ENCODE assay signal across 9 cellular contexts in genomic region chr2:101012054-101012705, GRCh38. TPM values are rescaled to one million over a fixed set of nuclear protein-coding genes. Genes with fewer than 3 reads are reported as not detected.
DNase-seq lines count a peak whose midpoint lies in the region; ATAC-seq and TF ChIP-seq lines count a peak whose summit lies in the region.
"Had no signal": no experiment of that assay in that cellular context is flagged by ENCODE, and none has a peak within 500 bp of the region (broad histone marks: within the 10 kb centered on the region; RNA-seq: fewer than 3 reads in every experiment).

No MANE protein-coding gene starts in this region.

- H3K27ac ChIP-seq in SK-N-MC (peak overlapping the region; percentile 86), osteoblast (ENCODE audit: low read depth, low read length) (no peak overlapping the region)

- H3K4me2 ChIP-seq in osteoblast (ENCODE audit: insufficient read depth, low read length) = no peak overlapping the region

- peak; percentile 30 for DNase-seq in CD1c-positive myeloid dendritic cell (ENCODE audit: extremely low spot score)
- DNase-seq in SK-N-MC (ENCODE audit: low read depth, low spot score) = no peak
- DNase-seq in stimulated activated naive CD4-positive, alpha-beta T cell treated with Interleukin-2 at 50 U/mL for 16 hours (lab: John Stamatoyannopoulos, UW) = no peak
- DNase-seq in NCI-H2081 treated with DMSO at 0.1 percent for 48 hours (lab: John Stamatoyannopoulos, UW) = no peak
- no peak for DNase-seq in osteoblast (ENCODE audit: insufficient read length, low spot score, missing footprints)
- DNase-seq in globus pallidus (ENCODE audit: low spot score) = no peak
- DNase-seq: NCI-H187 treated with DMSO at 0.1 percent for 48 hours had no signal

- H3K27me3 ChIP-seq in osteoblast (ENCODE audit: insufficient read depth, low read length) = no peaks in the 10 kb centered on the region

- H3K9ac ChIP-seq in SK-N-MC (ENCODE audit: insufficient read length) = no peak overlapping the region

- no peak for TF ChIP-seq CTCF in osteoblast (IDR thresholded peaks at IDR 0.05; ENCODE audit: extremely low read depth, low read depth, low read length)

- H3K9me3 ChIP-seq in SK-N-MC (ENCODE audit: low read depth, low read length) = peaks cover 9% of the 10 kb centered on the region; the same call in 1 of the 2 replicates
- no peaks in the 10 kb centered on the region for H3K9me3 ChIP-seq in osteoblast (ENCODE audit: low read depth, low read length)

- H2AFZ ChIP-seq in osteoblast (ENCODE audit: low read length) = no peak overlapping the region

- ATAC-seq in GM19023 (IDR thresholded peaks at IDR 0.05; ENCODE audit: unreplicated experiment) (peak; percentile 81), HG02798 (IDR thresholded peaks at IDR 0.05; ENCODE audit: poor library complexity, unreplicated experiment) (peak; percentile 89)

- H3K4me1 ChIP-seq in osteoblast (ENCODE audit: insufficient read depth, low read length) = no peaks in the 10 kb centered on the region

- H3K36me3 ChIP-seq in SK-N-MC (ENCODE audit: insufficient read depth, low read length) (peaks cover 74% of the 10 kb centered on the region), osteoblast (ENCODE audit: insufficient read depth, low read length) (peaks cover 51% of the 10 kb centered on the region)

- H3K4me3 ChIP-seq in SK-N-MC (no peak overlapping the region), osteoblast (ENCODE audit: insufficient read depth, low read length) (no peak overlapping the region)

- peaks cover 12% of the 10 kb centered on the region for H4K20me1 ChIP-seq in osteoblast (ENCODE audit: insufficient read depth, low read length)

- peaks cover 6% of the 10 kb centered on the region for H3K79me2 ChIP-seq in osteoblast (ENCODE audit: insufficient read depth, low read length)

RNA-seq across cellular contexts. Expression of gene RPL31, which starts 10.1 kb away (rescaled TPM):
- 760 and 907 TPM in 2 replicates for total RNA-seq in osteoblast
